Comparison of ENCODE assay signal across 18 cellular contexts in genomic region chr3:72174043-72174442, GRCh38.
"Had no signal": no experiment of that assay in that cellular context is flagged by ENCODE, and none has a peak within 500 bp of the region (broad histone marks: within the 10 kb centered on the region; RNA-seq: fewer than 3 reads in every experiment).

No MANE protein-coding gene starts in this region.

- H3K9me3 ChIP-seq: prostate gland, stomach had no signal

- H3K27ac Mint-ChIP-seq: activated CD8-positive, alpha-beta memory T cell treated with anti-CD3 and anti-CD28 coated beads, Interleukin-2, amount 10 ng/mL, durations not matched to agents 7 days and 5 days; activated naive CD4-positive, alpha-beta T cell treated with anti-CD3 and anti-CD28 coated beads, Interleukin-2, amount 50 U/mL, for 24 hours; activated T-cell treated with anti-CD3 and anti-CD28 coated beads, Interleukin-2, amount 50 U/mL, for 24 hours; nephron progenitor cell; type B pancreatic cell had no signal

- H3K9me3 Mint-ChIP-seq: activated naive CD4-positive, alpha-beta T cell treated with anti-CD3 and anti-CD28 coated beads, Interleukin-2, amount 50 U/mL, for 24 hours; nephron progenitor cell; type B pancreatic cell had no signal

- DNase-seq: activated CD4-positive, alpha-beta T cell treated with anti-CD3 and anti-CD28 coated beads, Interleukin-2, amount 50 U/mL, for 4 hours; activated CD4-positive, CD25-positive, alpha-beta regulatory T cell treated with anti-CD3 and anti-CD28 coated beads, Interleukin-2, amount 50 U/mL, for 72 hours; activated CD8-positive, alpha-beta memory T cell treated with anti-CD3 and anti-CD28 coated beads, Interleukin-2, amount 10 ng/mL, durations not matched to agents 7 days and 5 days; activated effector memory CD4-positive, alpha-beta T cell treated with Interleukin-2 at 50 U/mL for 16 hours; activated T-cell treated with anti-CD3 and anti-CD28 coated beads, Interleukin-2, amount 50 U/mL, for 24 hours; anterior cingulate cortex; left ventricle myocardium inferior; mesenchymal stem cell; nephron progenitor cell; stimulated activated CD4-positive, alpha-beta T cell treated with anti-CD3 and anti-CD28 coated beads, Interleukin-4, amount 100 ng/mL, for 24 hours; stomach; SW 1271 had no signal

- H3K27ac ChIP-seq: left ventricle myocardium inferior, prostate gland had no signal

- H3K36me3 Mint-ChIP-seq: activated CD8-positive, alpha-beta memory T cell treated with anti-CD3 and anti-CD28 coated beads, Interleukin-2, amount 10 ng/mL, durations not matched to agents 7 days and 5 days; type B pancreatic cell had no signal

- H3K36me3 ChIP-seq: left ventricle myocardium inferior, prostate gland, stomach had no signal

- H3K4me3 Mint-ChIP-seq: activated CD8-positive, alpha-beta memory T cell treated with anti-CD3 and anti-CD28 coated beads, Interleukin-2, amount 10 ng/mL, durations not matched to agents 7 days and 5 days; activated naive CD4-positive, alpha-beta T cell treated with anti-CD3 and anti-CD28 coated beads, Interleukin-2, amount 50 U/mL, for 24 hours; activated T-cell treated with anti-CD3 and anti-CD28 coated beads, Interleukin-2, amount 50 U/mL, for 24 hours; nephron progenitor cell; type B pancreatic cell had no signal

- H3K4me3 ChIP-seq: left ventricle myocardium inferior, prostate gland, stomach had no signal

- FAIRE-seq: bronchial epithelial cell, endothelial cell of umbilical vein, keratinocyte had no signal

- ATAC-seq: activated CD8-positive, alpha-beta memory T cell treated with anti-CD3 and anti-CD28 coated beads, Interleukin-2, amount 10 ng/mL, durations not matched to agents 7 days and 5 days had no signal
